Comparison of ENCODE assay signal across 20 cellular contexts in genomic region chr4:71367546-71367945, GRCh38.
"Had no signal": no experiment of that assay in that cellular context is flagged by ENCODE, and none has a peak within 500 bp of the region (broad histone marks: within the 10 kb centered on the region; RNA-seq: fewer than 3 reads in every experiment).

No MANE protein-coding gene starts in this region.

- DNase-seq: activated B cell treated with CpG ODN at 0.5 μM for 24 hours; activated CD4-positive, alpha-beta T cell treated with anti-CD3 and anti-CD28 coated beads for 48 hours; activated CD4-positive, alpha-beta T cell treated with anti-CD3 and anti-CD28 coated beads, Interleukin-2, amount 50 U/mL, for 1 hour; activated CD4-positive, alpha-beta T cell treated with anti-CD3 and anti-CD28 coated beads, Interleukin-2, amount 50 U/mL, for 48 hours; activated CD8-positive, alpha-beta memory T cell treated with anti-CD3 and anti-CD28 coated beads for 24 hours; activated CD8-positive, alpha-beta T cell treated with anti-CD3 and anti-CD28 coated beads for 36 hours; activated effector memory CD4-positive, alpha-beta T cell treated with Interleukin-2 at 50 U/mL for 16 hours; activated gamma-delta T cell treated with Interleukin-2 at 50 U/mL for 16 hours; activated naive CD4-positive, alpha-beta T cell treated with anti-CD3 and anti-CD28 coated beads, Interleukin-2, amount 50 U/mL, for 16 hours; activated naive CD4-positive, alpha-beta T cell treated with Interleukin-2 at 50 U/mL for 16 hours; activated T-cell treated with anti-CD3 and anti-CD28 coated beads, Interleukin-2, amount 50 U/mL, for 4 hours; amniotic stem cell; anterior cingulate cortex; brain microvascular endothelial cell; colonic mucosa; effector CD8-positive, alpha-beta T cell; esophagus squamous epithelium; foreskin melanocyte; heart right ventricle; T1000 had no signal
